In genomic region chr19:1852729-1853128, GRCh38 we compare ENCODE assay signal across 13 cellular contexts. TPM values are rescaled to one million over a fixed set of nuclear protein-coding genes. Genes with fewer than 3 reads are reported as not detected.
A peak's percentile ranks its signal among the peaks of the same experiment; 100 is the strongest.
DNase-seq lines count a peak whose midpoint lies in the region; ATAC-seq and TF ChIP-seq lines count a peak whose summit lies in the region.
"Had no signal": no experiment of that assay in that cellular context is flagged by ENCODE, and none has a peak within 500 bp of the region (broad histone marks: within the 10 kb centered on the region; RNA-seq: fewer than 3 reads in every experiment).

No MANE protein-coding gene starts in this region.

- peaks cover 37 to 58% (median 54%) of the 10 kb centered on the region in 3 donors for H3K4me1 Mint-ChIP-seq in T-cell

- no peaks in the 10 kb centered on the region for H3K36me3 Mint-ChIP-seq in T-cell
- H3K36me3 Mint-ChIP-seq: immature natural killer cell had no signal

- TF ChIP-seq CTCF in lower lobe of right lung (IDR thresholded peaks at IDR 0.05), result no peak
- no peak for TF ChIP-seq CTCF in brain microvascular endothelial cell (IDR thresholded peaks at IDR 0.05; ENCODE audit: low read depth, low read length, missing control alignments)

- H3K4me2 ChIP-seq in BLaER1, result peak overlapping the region; percentile 99

- no peaks in the 10 kb centered on the region for H3K9me3 ChIP-seq in BLaER1
- H3K9me3 ChIP-seq in ES-I3 (ENCODE audit: control insufficient read depth, insufficient read depth, low read length), result no peaks in the 10 kb centered on the region
- no peaks in the 10 kb centered on the region for H3K9me3 ChIP-seq in lower lobe of right lung

- H3K27ac ChIP-seq in BLaER1, result peak overlapping the region; percentile 99
- H3K27ac ChIP-seq in lower lobe of right lung, result peak overlapping the region; percentile 3
- no peak overlapping the region for H3K27ac ChIP-seq in brain microvascular endothelial cell

- H3K27me3 Mint-ChIP-seq in T-cell, result no peaks in the 10 kb centered on the region
- H3K27me3 Mint-ChIP-seq: memory B cell; stimulated activated naive B cell treated with anti-CD40 and anti-IgM and Interleukin-4, amounts not matched to agents 10 μg/mL and 1 μg/mL and 100 μg/mL, for 72 hours had no signal

- H4K20me1 ChIP-seq in BLaER1, result peaks cover 45% of the 10 kb centered on the region

- H3K4me3 ChIP-seq in BLaER1 (peak overlapping the region; percentile 96), lower lobe of right lung (no peak overlapping the region), brain microvascular endothelial cell (ENCODE audit: low read depth, low read length) (no peak overlapping the region)

- intact Hi-C loops in lower lobe of right lung (cut with DNase I), result no loop called here

- H3K27me3 ChIP-seq in BLaER1, result no peaks in the 10 kb centered on the region
- H3K27me3 ChIP-seq in lower lobe of right lung (ENCODE audit: low read depth), result no peaks in the 10 kb centered on the region
- H3K27me3 ChIP-seq in brain microvascular endothelial cell (replicated peaks), result no peaks in the 10 kb centered on the region

- ATAC-seq in T-cell (replicated peaks in 1 of 4) (no peak), lower lobe of right lung (no peak)

- DNase-seq in T-cell, result no peak
- no peak for DNase-seq in lower lobe of right lung
- DNase-seq in ureter (ENCODE audit: low spot score), result no peak
- DNase-seq in NCI-H510A (lab: John Stamatoyannopoulos, UW), result no peak
- DNase-seq in brain microvascular endothelial cell, result no peak
- DNase-seq in NCI-H1092 (lab: John Stamatoyannopoulos, UW), result no peak
- DNase-seq: NCI-H524 treated with DMSO at 0.1 percent for 48 hours had no signal

- peak overlapping the region; percentile 93 for H3K27ac Mint-ChIP-seq in T-cell

- H3K36me3 ChIP-seq in BLaER1 (peaks cover 9% of the 10 kb centered on the region), ES-I3 (ENCODE audit: insufficient read depth, low read length) (no peaks in the 10 kb centered on the region), lower lobe of right lung (no peaks in the 10 kb centered on the region), brain microvascular endothelial cell (replicated peaks) (peaks cover 6% of the 10 kb centered on the region)

- peak overlapping the region; percentile 76 for H3K9ac ChIP-seq in BLaER1
- H3K9ac ChIP-seq in ES-I3 (ENCODE audit: low read depth, low read length), result peak overlapping the region; percentile 7

- peaks cover 77% of the 10 kb centered on the region for H3K4me1 ChIP-seq in BLaER1
- peaks cover 15% of the 10 kb centered on the region; the same call in 1 of the 2 replicates for H3K4me1 ChIP-seq in ES-I3 (ENCODE audit: insufficient read depth, low read length)
- H3K4me1 ChIP-seq in lower lobe of right lung, result peaks cover 57% of the 10 kb centered on the region

- in situ Hi-C loops in brain microvascular endothelial cell (cut with HindIII; ENCODE audit: low pct_ligation_motif_present, low sequenced_read_pairs), result no loop called here

- POLR2A ChIA-PET in T-cell (lab: Charles Lee), result no interaction called here

- peak overlapping the region in 1 of 3 donors; percentile 79 for H3K4me3 Mint-ChIP-seq in T-cell

- no peaks in the 10 kb centered on the region for H3K9me3 Mint-ChIP-seq in T-cell
- H3K9me3 Mint-ChIP-seq: activated T-cell treated with anti-CD3 and anti-CD28 coated beads, Interleukin-2, amount 50 U/mL, for 4 hours; immature natural killer cell; memory B cell; stimulated activated naive B cell treated with anti-CD40 and anti-IgM and Interleukin-4, amounts not matched to agents 10 μg/mL and 1 μg/mL and 100 μg/mL, for 72 hours had no signal

- CTCF ChIA-PET in T-cell (lab: Charles Lee), result interaction anchor here in 1 of 2 donors (0.6 kb wide), 1 partner anchor 48 kb away, joined by 5 read pairs; no protein-coding TSS in a partner anchor

RNA-seq across cellular contexts. Expression of gene REXO1, which starts 4.4 kb away (rescaled TPM):
- 10 to 100 TPM; 68.4 to 97.5 (median 78.7) TPM for total RNA-seq in T-cell
- 29.1 TPM for total RNA-seq in lower lobe of right lung
- total RNA-seq in ureter, result 39.3 TPM

RNA-seq across cellular contexts. Expression of gene KLF16, which starts 10.7 kb away (rescaled TPM):
- total RNA-seq in T-cell (10 to 100 TPM; 29.8 to 61.4 (median 32.7) TPM), lower lobe of right lung (22.2 TPM), ureter (14.8 TPM)

RNA-seq across cellular contexts. Expression of gene ABHD17A, which starts 32.6 kb away (rescaled TPM):
- total RNA-seq in T-cell, result 100 to 1,000 TPM; 136 to 185 (median 151) TPM
- 76.4 TPM for total RNA-seq in lower lobe of right lung
- total RNA-seq in ureter, result 58.1 TPM

RNA-seq across cellular contexts. Expression of gene ATP8B3, which starts 40.7 kb away (rescaled TPM):
- total RNA-seq in T-cell, result 1 to 10 TPM; 3.5 to 5.7 (median 4.0) TPM
- 2.1 TPM for total RNA-seq in lower lobe of right lung
- 1.3 TPM for total RNA-seq in ureter

RNA-seq across cellular contexts. Expression of gene ADAT3, which starts 52.5 kb away (rescaled TPM):
- 10 to 100 TPM in 1 of 5 donors, 1 to 10 TPM in 4; 6.0 to 16.1 (median 7.7) TPM for total RNA-seq in T-cell
- 6.2 TPM for total RNA-seq in lower lobe of right lung
- 4.1 TPM for total RNA-seq in ureter
